In the genomic region with DNA sequence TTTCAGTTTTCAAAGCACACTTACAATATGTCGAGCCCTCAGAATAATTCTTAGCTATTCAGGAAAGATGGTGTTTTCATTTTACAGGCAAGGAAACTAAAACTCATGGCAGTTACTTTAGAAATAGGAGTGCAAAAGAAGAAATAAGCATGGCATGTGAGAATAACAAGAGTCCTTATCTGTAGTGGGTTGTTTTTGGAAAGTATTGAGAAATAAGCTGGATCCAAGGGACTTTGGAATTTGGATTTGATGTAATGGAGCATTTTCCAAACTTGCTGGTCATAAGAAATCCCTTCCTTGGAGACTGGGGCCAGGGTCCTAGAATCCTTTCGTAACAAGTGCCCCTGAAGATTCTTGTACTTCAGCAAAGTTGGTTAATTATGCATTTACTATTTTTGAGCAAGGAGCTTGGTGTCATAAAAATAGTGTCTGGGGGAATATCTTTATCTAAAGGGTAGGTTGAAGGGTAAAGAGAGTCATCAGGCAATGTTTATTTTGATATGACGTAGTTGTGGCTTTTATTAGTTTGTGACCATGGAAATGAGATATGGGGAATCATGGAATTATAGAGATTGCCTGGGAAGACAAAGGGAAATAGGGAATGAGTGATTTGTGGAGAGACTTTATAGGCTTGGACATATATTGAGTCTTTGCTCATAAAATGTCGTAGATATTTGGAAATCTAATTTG, we compare ENCODE assay signal across 15 cellular contexts. TPM values are rescaled to one million over a fixed set of nuclear protein-coding genes. Genes with fewer than 3 reads are reported as not detected.
DNase-seq lines count a peak whose midpoint lies in the region; ATAC-seq, FAIRE-seq and TF ChIP-seq lines count a peak whose summit lies in the region.
"Had no signal": no experiment of that assay in that cellular context is flagged by ENCODE, and none has a peak within 500 bp of the region (broad histone marks: within the 10 kb centered on the region; RNA-seq: fewer than 3 reads in every experiment).

No MANE protein-coding gene starts in this region.

- H3K36me3 ChIP-seq in Panc1 (ENCODE audit: control insufficient read depth, insufficient read depth, low read length) (no peaks in the 10 kb centered on the region), psoas muscle (ENCODE audit: insufficient read depth in 1 of 2, low read depth in 1 of 2) (no peaks in the 10 kb centered on the region)
- H3K36me3 ChIP-seq: spleen had no signal

- DNase-seq in GM12892 (ENCODE audit: insufficient read length) (no peak), Panc1 (ENCODE audit: low read depth, low spot score) (no peak), fibroblast of villous mesenchyme (ENCODE audit: low read depth) (peak; percentile 75), psoas muscle (no peak), head of caudate nucleus (no peak)
- DNase-seq: activated CD4-positive, alpha-beta T cell treated with anti-CD3 and anti-CD28 coated beads for 4 hours; DMS79 treated with DMSO at 0.1 percent for 48 hours; foreskin fibroblast; NCI-H1417 treated with DMSO at 0.1 percent for 48 hours; spleen; stimulated activated naive CD4-positive, alpha-beta T cell treated with Interleukin-2 at 50 U/mL for 16 hours had no signal

- no peak for TF ChIP-seq POLR2A in GM12892 (IDR thresholded peaks at IDR 0.05; ENCODE audit: low read depth, low read length)

- CTCF ChIA-PET in Panc1 (lab: Charles Lee) = no interaction called here

- TSS peak; percentile 11 for BruUV-seq in Panc1 (replicated peaks; lab: Mats Ljungman, UMichigan)

- POLR2A ChIA-PET in Panc1 (lab: Charles Lee) = no interaction called here

- peak; percentile 38 for FAIRE-seq in GM12892 (lab: Jason Lieb, UNC)
- FAIRE-seq: H1 had no signal

- H3K27me3 ChIP-seq in Panc1 (ENCODE audit: control insufficient read depth, insufficient read depth, low read length) (no peaks in the 10 kb centered on the region), psoas muscle (ENCODE audit: insufficient read depth in 3 of 3, low read length in 2 of 3) (no peaks in the 10 kb centered on the region)
- H3K27me3 ChIP-seq: spleen had no signal

- ATAC-seq in Panc1 = no peak
- peak in 1 of 4 donors; percentile 18 for ATAC-seq in psoas muscle
- ATAC-seq in HG02642 (IDR thresholded peaks at IDR 0.05; ENCODE audit: poor library complexity, unreplicated experiment) = no peak
- no peak for ATAC-seq in HG03521 (IDR thresholded peaks at IDR 0.05; ENCODE audit: unreplicated experiment)
- no peak for ATAC-seq in HG03378 (IDR thresholded peaks at IDR 0.05; ENCODE audit: unreplicated experiment)

- H3K27ac ChIP-seq in Panc1 (ENCODE audit: low read length) = no peak overlapping the region
- H3K27ac ChIP-seq in psoas muscle = peak overlapping the region; percentile 14

- 73 to 87% (median 77%) methylated on average over 4 of the region's 4 CpGs for WGBS in psoas muscle, 3 donors

- in situ Hi-C loops in Panc1 (cut with HindIII; ENCODE audit: low pct_unique_long_range_greater_than_20kb, low sequenced_read_pairs) = no loop called here

- peaks cover 40% of the 10 kb centered on the region for H3K4me1 ChIP-seq in Panc1 (ENCODE audit: control insufficient read depth, insufficient read depth, low read length)
- H3K4me1 ChIP-seq in psoas muscle = peaks cover 66% of the 10 kb centered on the region

- no peaks in the 10 kb centered on the region for H3K9me3 ChIP-seq in Panc1 (ENCODE audit: control insufficient read depth, insufficient read depth, low read depth, low read length)
- no peaks in the 10 kb centered on the region for H3K9me3 ChIP-seq in psoas muscle
- H3K9me3 ChIP-seq: spleen had no signal

- no peak for TF ChIP-seq CTCF in Panc1 (IDR thresholded peaks at IDR 0.05)
- no peak for TF ChIP-seq CTCF in fibroblast of villous mesenchyme (IDR thresholded peaks at IDR 0.05; ENCODE audit: insufficient read depth, low read depth, low read length)
- no peak for TF ChIP-seq CTCF in psoas muscle (IDR thresholded peaks at IDR 0.05)

- intact Hi-C loops in Panc1 (cut with micrococcal nuclease; ENCODE audit: unreplicated experiment) = no loop called here
- intact Hi-C loops in psoas muscle (cut with DNase I) = no loop called here
- intact Hi-C loops in head of caudate nucleus (cut with DNase I) = no loop called here

- no peak overlapping the region for H3K4me3 ChIP-seq in Panc1 (ENCODE audit: low read depth in 2 of 2, low read length in 2 of 2)
- H3K4me3 ChIP-seq in fibroblast of villous mesenchyme (ENCODE audit: low read depth, low read length) = no peak overlapping the region
- no peak overlapping the region for H3K4me3 ChIP-seq in psoas muscle
- H3K4me3 ChIP-seq: spleen had no signal

RNA-seq across cellular contexts. Expression of gene WNK1, which starts 53.9 kb away (rescaled TPM):
- 83.8 TPM for polyA plus RNA-seq in GM12892 (2012; ENCODE audit: missing spikeins)
- total RNA-seq in Panc1 (2021; ENCODE audit: unreplicated experiment) = 181 TPM
- 117 TPM for polyA plus RNA-seq in Panc1 (2012; ENCODE audit: insufficient read length)
- 70.5 and 92.4 TPM in 2 replicates for total RNA-seq in fibroblast of villous mesenchyme
- total RNA-seq in psoas muscle = 100 to 1,000 TPM; 230 to 272 (median 245) TPM
- polyA plus RNA-seq in psoas muscle = 100 to 1,000 TPM in 1 of 3 donors, 10 to 100 TPM in 2; 40.7 to 142 (median 51.5) TPM
